1 cellular context compared by ENCODE assay signal in the genomic region with DNA sequence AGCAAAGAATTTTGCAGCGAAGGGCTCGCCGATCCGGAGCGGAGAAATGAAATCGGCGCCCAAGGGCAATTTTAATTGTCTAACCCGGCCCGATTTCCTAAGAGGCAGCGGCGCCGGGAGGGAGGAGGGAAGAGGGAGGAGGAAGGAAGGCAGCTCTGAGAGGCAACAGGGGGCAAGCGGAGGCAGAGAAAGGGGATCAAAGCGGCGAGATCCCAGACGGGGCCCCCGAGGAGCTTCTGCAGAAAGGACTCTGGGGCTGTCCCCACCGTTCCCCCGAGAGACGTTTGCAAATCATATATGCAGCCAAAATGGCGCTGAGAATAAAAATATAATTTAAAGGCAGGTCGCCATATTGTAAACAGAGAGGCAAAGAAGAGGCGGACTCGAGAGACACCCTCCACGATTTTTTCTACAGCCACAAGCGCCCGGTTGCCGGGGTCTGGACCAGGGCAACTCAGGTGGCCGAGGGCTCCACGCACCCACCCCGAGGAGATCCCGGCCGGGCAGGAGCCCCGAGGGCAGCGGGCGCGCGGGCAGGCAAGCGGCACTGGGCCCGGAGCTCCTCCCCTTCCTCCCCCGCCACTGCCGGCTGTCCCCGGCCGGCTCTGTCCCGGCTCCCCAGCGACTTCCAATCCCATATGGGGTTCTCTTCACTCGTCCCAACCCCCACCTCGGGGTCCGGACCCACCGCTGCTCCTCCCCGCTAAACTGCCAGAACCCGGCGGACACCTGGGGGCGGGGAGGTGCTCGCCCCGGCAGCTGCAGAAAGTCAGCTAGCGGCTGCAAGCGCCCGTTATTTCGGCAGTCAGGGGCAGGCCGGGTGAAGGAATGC.
A peak's percentile ranks its signal among the peaks of the same experiment; 100 is the strongest.
TF ChIP-seq lines count a peak whose summit lies in the region.

No MANE protein-coding gene starts in this region.

TF ChIP-seq in neural cell, 6 proteins besides CTCF, POLR2A, EP300 and RAD21:
- TF ChIP-seq POLR2AphosphoS5 (IDR thresholded peaks at IDR 0.05) (peak; percentile 33), MXI1 (conservative IDR thresholded peaks at IDR 0.05; ENCODE audit: poor library complexity, severe bottlenecking) (no peak), SMC3 (conservative IDR thresholded peaks at IDR 0.05; ENCODE audit: poor library complexity) (no peak), TAF1 (IDR thresholded peaks at IDR 0.05; ENCODE audit: low read depth) (peak; percentile 4), EZH2 (IDR thresholded peaks at IDR 0.05; ENCODE audit: borderline replicate concordance, insufficient read depth, low read length, poor library complexity, severe bottlenecking) (no peak)
- TF ChIP-seq, protein P1, sequence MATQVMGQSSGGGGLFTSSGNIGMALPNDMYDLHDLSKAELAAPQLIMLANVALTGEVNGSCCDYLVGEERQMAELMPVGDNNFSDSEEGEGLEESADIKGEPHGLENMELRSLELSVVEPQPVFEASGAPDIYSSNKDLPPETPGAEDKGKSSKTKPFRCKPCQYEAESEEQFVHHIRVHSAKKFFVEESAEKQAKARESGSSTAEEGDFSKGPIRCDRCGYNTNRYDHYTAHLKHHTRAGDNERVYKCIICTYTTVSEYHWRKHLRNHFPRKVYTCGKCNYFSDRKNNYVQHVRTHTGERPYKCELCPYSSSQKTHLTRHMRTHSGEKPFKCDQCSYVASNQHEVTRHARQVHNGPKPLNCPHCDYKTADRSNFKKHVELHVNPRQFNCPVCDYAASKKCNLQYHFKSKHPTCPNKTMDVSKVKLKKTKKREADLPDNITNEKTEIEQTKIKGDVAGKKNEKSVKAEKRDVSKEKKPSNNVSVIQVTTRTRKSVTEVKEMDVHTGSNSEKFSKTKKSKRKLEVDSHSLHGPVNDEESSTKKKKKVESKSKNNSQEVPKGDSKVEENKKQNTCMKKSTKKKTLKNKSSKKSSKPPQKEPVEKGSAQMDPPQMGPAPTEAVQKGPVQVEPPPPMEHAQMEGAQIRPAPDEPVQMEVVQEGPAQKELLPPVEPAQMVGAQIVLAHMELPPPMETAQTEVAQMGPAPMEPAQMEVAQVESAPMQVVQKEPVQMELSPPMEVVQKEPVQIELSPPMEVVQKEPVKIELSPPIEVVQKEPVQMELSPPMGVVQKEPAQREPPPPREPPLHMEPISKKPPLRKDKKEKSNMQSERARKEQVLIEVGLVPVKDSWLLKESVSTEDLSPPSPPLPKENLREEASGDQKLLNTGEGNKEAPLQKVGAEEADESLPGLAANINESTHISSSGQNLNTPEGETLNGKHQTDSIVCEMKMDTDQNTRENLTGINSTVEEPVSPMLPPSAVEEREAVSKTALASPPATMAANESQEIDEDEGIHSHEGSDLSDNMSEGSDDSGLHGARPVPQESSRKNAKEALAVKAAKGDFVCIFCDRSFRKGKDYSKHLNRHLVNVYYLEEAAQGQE (IDR thresholded peaks at IDR 0.05; ENCODE audit: borderline replicate concordance) = peak; percentile 19
TF ChIP-seq in neural cell: peak in this region for 3.
